10 cellular contexts compared by ENCODE assay signal in genomic region chr11:3159296-3160190, GRCh38. TPM values are rescaled to one million over a fixed set of nuclear protein-coding genes. Genes with fewer than 3 reads are reported as not detected.
DNase-seq lines count a peak whose midpoint lies in the region; ATAC-seq and TF ChIP-seq lines count a peak whose summit lies in the region.
"Had no signal": no experiment of that assay in that cellular context is flagged by ENCODE, and none has a peak within 500 bp of the region (broad histone marks: within the 10 kb centered on the region; RNA-seq: fewer than 3 reads in every experiment).

No MANE protein-coding gene starts in this region.

- intact Hi-C loops in left cardiac atrium (cut with DNase I) = loop anchor here in 1 of 2 donors (5.0 kb wide), 1 partner anchor 32 kb away; no protein-coding TSS in a partner anchor

- no peaks in the 10 kb centered on the region for H3K9me3 Mint-ChIP-seq in osteocyte (ENCODE audit: unreplicated experiment)
- H3K9me3 Mint-ChIP-seq: activated T-cell treated with anti-CD3 and anti-CD28 coated beads, Interleukin-2, amount 50 U/mL, for 24 hours had no signal

- POLR2A ChIA-PET in AG04449 (lab: Yijun Ruan, JAX) = interaction anchor here (1.2 to 2.1 kb wide), 2 partner anchors 9 to 10 kb away, joined by 4 to 8 read pairs; no protein-coding TSS in a partner anchor

- peak overlapping the region; percentile 85 for H3K27ac Mint-ChIP-seq in osteocyte (ENCODE audit: unreplicated experiment)
- H3K27ac Mint-ChIP-seq: activated T-cell treated with anti-CD3 and anti-CD28 coated beads, Interleukin-2, amount 50 U/mL, for 24 hours had no signal

- ATAC-seq in left cardiac atrium = peak; percentile 6 to 20

- peaks cover 90% of the 10 kb centered on the region for H3K4me1 Mint-ChIP-seq in osteocyte (ENCODE audit: unreplicated experiment)

- H3K36me3 Mint-ChIP-seq in osteocyte (ENCODE audit: unreplicated experiment) = no peaks in the 10 kb centered on the region

- no peaks in the 10 kb centered on the region for H3K27me3 Mint-ChIP-seq in osteocyte (ENCODE audit: unreplicated experiment)

- TF ChIP-seq CTCF in AG04449 (IDR thresholded peaks at IDR 0.05; ENCODE audit: insufficient read depth, low read length, missing control alignments) (no peak), WI38 (IDR thresholded peaks at IDR 0.05; ENCODE audit: low read depth, low read length) (no peak), osteocyte (IDR thresholded peaks at IDR 0.05) (no peak)

- CTCF ChIA-PET in AG04449 (lab: Yijun Ruan, JAX) = interaction anchor here (1.2 to 1.5 kb wide), 2 partner anchors 66 to 258 kb away, joined by 3 read pairs; no protein-coding TSS in a partner anchor

- DNase-seq in AG04449 (ENCODE audit: low read depth, low spot score) (no peak), left cardiac atrium (peak; percentile 70), osteocyte (ENCODE audit: extremely low spot score, unreplicated experiment) (no peak), NCI-H2196 (lab: John Stamatoyannopoulos, UW; ENCODE audit: unreplicated experiment) (no peak), GM19240 (ENCODE audit: insufficient read length, low spot score) (no peak)
- DNase-seq in activated CD4-positive, alpha-beta T cell treated with anti-CD3 and anti-CD28 coated beads, Interleukin-2, amount 50 U/mL, for 1 hour = no peak
- no peak for DNase-seq in stimulated activated CD4-positive, alpha-beta T cell treated with anti-CD3 and anti-CD28 coated beads, Interleukin-2, amount 100 ng/mL, for 48 hours

- peak overlapping the region; percentile 73 for H3K4me3 Mint-ChIP-seq in osteocyte (ENCODE audit: unreplicated experiment)
- H3K4me3 Mint-ChIP-seq: activated T-cell treated with anti-CD3 and anti-CD28 coated beads, Interleukin-2, amount 50 U/mL, for 24 hours had no signal

- H3K4me3 ChIP-seq in AG04449 (ENCODE audit: low read depth, low read length) (peak overlapping the region; percentile 67), WI38 (ENCODE audit: low read depth, low read length) (peak overlapping the region; percentile 65)

RNA-seq across cellular contexts. Expression of gene OSBPL5, which starts 5.6 kb away (rescaled TPM):
- total RNA-seq in left cardiac atrium (10 to 100 TPM; 17.3 to 21.0 TPM), osteocyte (47.7 and 47.9 TPM in 2 replicates)

RNA-seq across cellular contexts. Expression of gene MRGPRG, which starts 59.1 kb away (rescaled TPM):
- not detected for total RNA-seq in left cardiac atrium
- total RNA-seq in osteocyte = not detected in 2 replicates
- total RNA-seq: mononuclear cell had no signal
